Comparison of ENCODE assay signal across 8 cellular contexts in the genomic region with DNA sequence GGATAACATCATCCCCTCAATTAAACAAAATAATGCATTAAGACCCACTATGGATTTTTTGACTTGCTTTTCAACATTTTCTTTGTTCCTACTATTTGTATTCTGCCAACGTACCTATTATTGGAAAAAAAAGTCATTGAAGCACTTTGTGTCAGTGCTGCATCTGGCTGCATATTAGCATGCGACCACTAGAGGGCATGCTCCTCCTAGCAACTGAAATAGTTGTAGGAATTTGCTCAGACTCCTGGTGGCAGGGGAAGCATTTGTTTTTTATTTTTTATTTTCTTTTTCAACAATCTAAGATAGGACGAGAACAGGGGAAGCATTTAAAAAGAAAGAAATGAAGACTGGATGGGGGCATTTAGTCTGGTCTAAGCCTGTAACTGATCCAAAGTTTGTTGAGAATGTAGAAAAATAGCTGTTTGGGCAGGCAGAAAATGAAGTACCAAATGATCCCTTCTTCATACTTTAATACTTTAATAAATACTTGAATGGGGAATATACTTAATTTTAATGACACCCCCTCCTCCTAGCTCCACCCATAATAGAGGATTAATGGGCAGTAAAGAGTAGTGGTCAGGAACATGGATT. TPM values are rescaled to one million over a fixed set of nuclear protein-coding genes. Genes with fewer than 3 reads are reported as not detected.
DNase-seq lines count a peak whose midpoint lies in the region; ATAC-seq and TF ChIP-seq lines count a peak whose summit lies in the region.

No MANE protein-coding gene starts in this region.

- H3K36me3 Mint-ChIP-seq in natural killer cell: peaks cover 8% of the 10 kb centered on the region

- peak overlapping the region; percentile 54 for H3K4me2 ChIP-seq in PC-9

- H3K36me3 ChIP-seq in PC-9 (ENCODE audit: low read depth) (no peaks in the 10 kb centered on the region), esophagus squamous epithelium (peaks cover 0 to 20% (median 0%) of the 10 kb centered on the region in 3 donors)

- H3K4me3 ChIP-seq in PC-9 (no peak overlapping the region), esophagus squamous epithelium (no peak overlapping the region)

- CTCF ChIA-PET in PC-9 (lab: Charles Lee): interaction anchor here (0.8 kb wide), 1 partner anchor 128 kb away, joined by 3 read pairs; no protein-coding TSS in a partner anchor

- H3F3A ChIP-seq in PC-9 (ENCODE audit: insufficient read depth, low read depth): no peaks in the 10 kb centered on the region

- H3K27me3 ChIP-seq in PC-9 (ENCODE audit: insufficient read depth, low read depth) (no peaks in the 10 kb centered on the region), esophagus squamous epithelium (no peaks in the 10 kb centered on the region)

- no peaks in the 10 kb centered on the region for H3K4me1 ChIP-seq in PC-9 (replicated peaks; ENCODE audit: insufficient read depth)
- no peaks in the 10 kb centered on the region for H3K4me1 ChIP-seq in esophagus squamous epithelium

- peaks cover 6% of the 10 kb centered on the region in 2 donors for H3K4me1 Mint-ChIP-seq in natural killer cell

- peak; percentile 49 for DNase-seq in DMS79 treated with DMSO at 0.1 percent for 48 hours (lab: John Stamatoyannopoulos, UW)
- peak; percentile 79 for DNase-seq in HT-29 (ENCODE audit: low spot score)
- DNase-seq in PC-9: peak; percentile 75 to 78
- DNase-seq in activated T-cell treated with anti-CD3 and anti-CD28 coated beads, Interleukin-2, amount 50 U/mL, for 1 hour: peak; percentile 81
- peak; percentile 7 for DNase-seq in esophagus squamous epithelium (lab: John Stamatoyannopoulos, UW)
- peak; percentile 61 for DNase-seq in natural killer cell
- DNase-seq in stimulated activated CD8-positive, alpha-beta memory T cell treated with anti-CD3 and anti-CD28 coated beads, Interleukin-7, amount 100 ng/mL, for 48 hours (ENCODE audit: extremely low read depth in 1 of 2, low read depth in 1 of 2): peak; percentile 41 to 66

- H3K27ac ChIP-seq in PC-9: no peak overlapping the region
- H3K27ac ChIP-seq in esophagus squamous epithelium: no peak overlapping the region

- POLR2A ChIA-PET in PC-9 (lab: Charles Lee; ENCODE audit: unreplicated experiment): interaction anchor here (0.7 kb wide), 1 partner anchor 143 kb away, joined by 5 read pairs; no protein-coding TSS in a partner anchor

- intact Hi-C loops in PC-9 (cut with micrococcal nuclease; ENCODE audit: unreplicated experiment) (loop anchor here (1.0 to 10.0 kb wide), 4 partner anchors 73 to 464 kb away; no protein-coding TSS in a partner anchor), esophagus squamous epithelium (cut with DNase I) (no loop called here), natural killer cell (cut with micrococcal nuclease) (loop anchor here (2.0 to 10.0 kb wide), 2 partner anchors 128 to 286 kb away; no protein-coding TSS in a partner anchor)

- H3K9me2 ChIP-seq in PC-9 (ENCODE audit: insufficient read depth): no peaks in the 10 kb centered on the region

- no peaks in the 10 kb centered on the region for H3K79me2 ChIP-seq in PC-9 (ENCODE audit: low read depth)

- TF ChIP-seq CTCF in PC-9 (conservative IDR thresholded peaks at IDR 0.05) (peak; percentile 99), esophagus squamous epithelium (IDR thresholded peaks at IDR 0.05) (peak; percentile 88 to 97 (median 94)), natural killer cell (IDR thresholded peaks at IDR 0.05) (peak; percentile 99)

- BruUV-seq in PC-9 (replicated peaks; lab: Mats Ljungman, UMichigan): no TSS peak

- H2AFZ ChIP-seq in PC-9: peak overlapping the region; percentile 67

- WGBS in esophagus squamous epithelium, 2 donors: 0% methylated on average over 3 of the region's 3 CpGs

- H3K27ac Mint-ChIP-seq in natural killer cell: no peak overlapping the region

- no peaks in the 10 kb centered on the region for H4K20me1 ChIP-seq in PC-9 (ENCODE audit: insufficient read depth)

- TF ChIP-seq POLR2A in esophagus squamous epithelium (IDR thresholded peaks at IDR 0.05): no peak

- no peaks in the 10 kb centered on the region for H3K9me3 Mint-ChIP-seq in natural killer cell

- H3K27me3 Mint-ChIP-seq in natural killer cell (ENCODE audit: low read depth in 2 of 2): no peaks in the 10 kb centered on the region

- H3K9me3 ChIP-seq in PC-9 (ENCODE audit: insufficient read depth, low read depth) (no peaks in the 10 kb centered on the region), esophagus squamous epithelium (no peaks in the 10 kb centered on the region)

- ATAC-seq in natural killer cell: peak; percentile 89 to 97 (median 91)
- no peak for ATAC-seq in HG03521 (IDR thresholded peaks at IDR 0.05; ENCODE audit: unreplicated experiment)

- H3K4me3 Mint-ChIP-seq in natural killer cell: no peak overlapping the region

RNA-seq across cellular contexts. Expression of a gene that starts 14.5 kb away (rescaled TPM):
- total RNA-seq in HT-29 (2014; rRNA removed; shearing (Covaris generic)): 0.64 TPM in 1 of 2 replicates, not detected in the other
- total RNA-seq in PC-9 (2021) (not detected in 2 replicates), esophagus squamous epithelium (1 to 10 TPM in 3 of 4 donors, under 1 TPM in 1; 0.61 to 2.1 (median 1.6) TPM), natural killer cell (1 to 10 TPM; 1.6 to 6.9 (median 1.7) TPM)

RNA-seq across cellular contexts. Expression of a gene that starts 26.8 kb away (rescaled TPM):
- total RNA-seq in HT-29 (2014; rRNA removed; shearing (Covaris generic)): 28.7 and 31.1 TPM in 2 replicates
- total RNA-seq in PC-9 (2021): 26.5 and 28.1 TPM in 2 replicates
- total RNA-seq in esophagus squamous epithelium: 10 to 100 TPM; 18.8 to 27.3 (median 23.5) TPM
- total RNA-seq in natural killer cell: 100 to 1,000 TPM; 100 to 122 (median 115) TPM

RNA-seq across cellular contexts. Expression of a gene that starts 42.7 kb away (rescaled TPM):
- not detected in 2 replicates for total RNA-seq in HT-29 (2014; rRNA removed; shearing (Covaris generic))
- total RNA-seq in PC-9 (2021): not detected in 2 replicates
- total RNA-seq in esophagus squamous epithelium: 1 to 10 TPM in 3 of 4 donors, under 1 TPM in 1; 0.15 to 9.5 (median 4.7) TPM
- total RNA-seq in natural killer cell: 10 to 100 TPM in 2 of 3 donors, 1 to 10 TPM in 1; 9.5 to 16.9 (median 13.0) TPM

RNA-seq across cellular contexts. Expression of a gene that starts 47.9 kb away (rescaled TPM):
- not detected in 2 replicates for total RNA-seq in HT-29 (2014; rRNA removed; shearing (Covaris generic))
- total RNA-seq in PC-9 (2021) (not detected in 2 replicates), esophagus squamous epithelium (not detected), natural killer cell (not detected)

Comparison
In these comparisons a context has a peak if more than half of its experiments do, and no peak if none do; other contexts are left out.
1. DNase-seq: peak in every context shown above with its lines; median percentile 81 in activated T-cell treated with anti-CD3 and anti-CD28 coated beads, Interleukin-2, amount 50 U/mL, for 1 hour; 79 in HT-29; 76 in PC-9; 61 in natural killer cell; 54 in stimulated activated CD8-positive, alpha-beta memory T cell treated with anti-CD3 and anti-CD28 coated beads, Interleukin-7, amount 100 ng/mL, for 48 hours; 49 in DMS79 treated with DMSO at 0.1 percent for 48 hours; 7 in esophagus squamous epithelium.